ENCODE assay signal across 1 cellular context in genomic region chr4:150970685-150971151, GRCh38.
TF ChIP-seq lines count a peak whose summit lies in the region.

No MANE protein-coding gene starts in this region.

TF ChIP-seq in GM12878, 131 proteins besides CTCF, POLR2A, EP300 and RAD21 (continued from another document):
- TF ChIP-seq, protein P1, sequence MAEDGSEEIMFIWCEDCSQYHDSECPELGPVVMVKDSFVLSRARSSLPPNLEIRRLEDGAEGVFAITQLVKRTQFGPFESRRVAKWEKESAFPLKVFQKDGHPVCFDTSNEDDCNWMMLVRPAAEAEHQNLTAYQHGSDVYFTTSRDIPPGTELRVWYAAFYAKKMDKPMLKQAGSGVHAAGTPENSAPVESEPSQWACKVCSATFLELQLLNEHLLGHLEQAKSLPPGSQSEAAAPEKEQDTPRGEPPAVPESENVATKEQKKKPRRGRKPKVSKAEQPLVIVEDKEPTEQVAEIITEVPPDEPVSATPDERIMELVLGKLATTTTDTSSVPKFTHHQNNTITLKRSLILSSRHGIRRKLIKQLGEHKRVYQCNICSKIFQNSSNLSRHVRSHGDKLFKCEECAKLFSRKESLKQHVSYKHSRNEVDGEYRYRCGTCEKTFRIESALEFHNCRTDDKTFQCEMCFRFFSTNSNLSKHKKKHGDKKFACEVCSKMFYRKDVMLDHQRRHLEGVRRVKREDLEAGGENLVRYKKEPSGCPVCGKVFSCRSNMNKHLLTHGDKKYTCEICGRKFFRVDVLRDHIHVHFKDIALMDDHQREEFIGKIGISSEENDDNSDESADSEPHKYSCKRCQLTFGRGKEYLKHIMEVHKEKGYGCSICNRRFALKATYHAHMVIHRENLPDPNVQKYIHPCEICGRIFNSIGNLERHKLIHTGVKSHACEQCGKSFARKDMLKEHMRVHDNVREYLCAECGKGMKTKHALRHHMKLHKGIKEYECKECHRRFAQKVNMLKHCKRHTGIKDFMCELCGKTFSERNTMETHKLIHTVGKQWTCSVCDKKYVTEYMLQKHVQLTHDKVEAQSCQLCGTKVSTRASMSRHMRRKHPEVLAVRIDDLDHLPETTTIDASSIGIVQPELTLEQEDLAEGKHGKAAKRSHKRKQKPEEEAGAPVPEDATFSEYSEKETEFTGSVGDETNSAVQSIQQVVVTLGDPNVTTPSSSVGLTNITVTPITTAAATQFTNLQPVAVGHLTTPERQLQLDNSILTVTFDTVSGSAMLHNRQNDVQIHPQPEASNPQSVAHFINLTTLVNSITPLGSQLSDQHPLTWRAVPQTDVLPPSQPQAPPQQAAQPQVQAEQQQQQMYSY (CRISPR knock-in tag; IDR thresholded peaks at IDR 0.05), result no peak
- no peak for TF ChIP-seq ATF3 (IDR thresholded peaks at IDR 0.05; ENCODE audit: borderline replicate concordance, extremely low read depth, low read depth, low read length)
- TF ChIP-seq, protein P2, sequence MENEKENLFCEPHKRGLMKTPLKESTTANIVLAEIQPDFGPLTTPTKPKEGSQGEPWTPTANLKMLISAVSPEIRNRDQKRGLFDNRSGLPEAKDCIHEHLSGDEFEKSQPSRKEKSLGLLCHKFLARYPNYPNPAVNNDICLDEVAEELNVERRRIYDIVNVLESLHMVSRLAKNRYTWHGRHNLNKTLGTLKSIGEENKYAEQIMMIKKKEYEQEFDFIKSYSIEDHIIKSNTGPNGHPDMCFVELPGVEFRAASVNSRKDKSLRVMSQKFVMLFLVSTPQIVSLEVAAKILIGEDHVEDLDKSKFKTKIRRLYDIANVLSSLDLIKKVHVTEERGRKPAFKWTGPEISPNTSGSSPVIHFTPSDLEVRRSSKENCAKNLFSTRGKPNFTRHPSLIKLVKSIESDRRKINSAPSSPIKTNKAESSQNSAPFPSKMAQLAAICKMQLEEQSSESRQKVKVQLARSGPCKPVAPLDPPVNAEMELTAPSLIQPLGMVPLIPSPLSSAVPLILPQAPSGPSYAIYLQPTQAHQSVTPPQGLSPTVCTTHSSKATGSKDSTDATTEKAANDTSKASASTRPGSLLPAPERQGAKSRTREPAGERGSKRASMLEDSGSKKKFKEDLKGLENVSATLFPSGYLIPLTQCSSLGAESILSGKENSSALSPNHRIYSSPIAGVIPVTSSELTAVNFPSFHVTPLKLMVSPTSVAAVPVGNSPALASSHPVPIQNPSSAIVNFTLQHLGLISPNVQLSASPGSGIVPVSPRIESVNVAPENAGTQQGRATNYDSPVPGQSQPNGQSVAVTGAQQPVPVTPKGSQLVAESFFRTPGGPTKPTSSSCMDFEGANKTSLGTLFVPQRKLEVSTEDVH (IDR thresholded peaks at IDR 0.05; ENCODE audit: low read depth, partially characterized antibody), result no peak
- peak; percentile 76 for TF ChIP-seq NFIC (IDR thresholded peaks at IDR 0.05; ENCODE audit: low read depth, low read length)
- TF ChIP-seq CHD4 (IDR thresholded peaks at IDR 0.05), result no peak
- peak; percentile 96 for TF ChIP-seq SKIL (IDR thresholded peaks at IDR 0.05; ENCODE audit: low read depth, poor library complexity, severe bottlenecking)
- TF ChIP-seq HDGF (IDR thresholded peaks at IDR 0.05), result no peak
- TF ChIP-seq TCF12 (IDR thresholded peaks at IDR 0.05; ENCODE audit: low read depth, low read length), result no peak
- TF ChIP-seq SREBF2 (IDR thresholded peaks at IDR 0.05; ENCODE audit: low read length), result no peak
- no peak for TF ChIP-seq ZSCAN29 (IDR thresholded peaks at IDR 0.05)
- TF ChIP-seq, protein P3, sequence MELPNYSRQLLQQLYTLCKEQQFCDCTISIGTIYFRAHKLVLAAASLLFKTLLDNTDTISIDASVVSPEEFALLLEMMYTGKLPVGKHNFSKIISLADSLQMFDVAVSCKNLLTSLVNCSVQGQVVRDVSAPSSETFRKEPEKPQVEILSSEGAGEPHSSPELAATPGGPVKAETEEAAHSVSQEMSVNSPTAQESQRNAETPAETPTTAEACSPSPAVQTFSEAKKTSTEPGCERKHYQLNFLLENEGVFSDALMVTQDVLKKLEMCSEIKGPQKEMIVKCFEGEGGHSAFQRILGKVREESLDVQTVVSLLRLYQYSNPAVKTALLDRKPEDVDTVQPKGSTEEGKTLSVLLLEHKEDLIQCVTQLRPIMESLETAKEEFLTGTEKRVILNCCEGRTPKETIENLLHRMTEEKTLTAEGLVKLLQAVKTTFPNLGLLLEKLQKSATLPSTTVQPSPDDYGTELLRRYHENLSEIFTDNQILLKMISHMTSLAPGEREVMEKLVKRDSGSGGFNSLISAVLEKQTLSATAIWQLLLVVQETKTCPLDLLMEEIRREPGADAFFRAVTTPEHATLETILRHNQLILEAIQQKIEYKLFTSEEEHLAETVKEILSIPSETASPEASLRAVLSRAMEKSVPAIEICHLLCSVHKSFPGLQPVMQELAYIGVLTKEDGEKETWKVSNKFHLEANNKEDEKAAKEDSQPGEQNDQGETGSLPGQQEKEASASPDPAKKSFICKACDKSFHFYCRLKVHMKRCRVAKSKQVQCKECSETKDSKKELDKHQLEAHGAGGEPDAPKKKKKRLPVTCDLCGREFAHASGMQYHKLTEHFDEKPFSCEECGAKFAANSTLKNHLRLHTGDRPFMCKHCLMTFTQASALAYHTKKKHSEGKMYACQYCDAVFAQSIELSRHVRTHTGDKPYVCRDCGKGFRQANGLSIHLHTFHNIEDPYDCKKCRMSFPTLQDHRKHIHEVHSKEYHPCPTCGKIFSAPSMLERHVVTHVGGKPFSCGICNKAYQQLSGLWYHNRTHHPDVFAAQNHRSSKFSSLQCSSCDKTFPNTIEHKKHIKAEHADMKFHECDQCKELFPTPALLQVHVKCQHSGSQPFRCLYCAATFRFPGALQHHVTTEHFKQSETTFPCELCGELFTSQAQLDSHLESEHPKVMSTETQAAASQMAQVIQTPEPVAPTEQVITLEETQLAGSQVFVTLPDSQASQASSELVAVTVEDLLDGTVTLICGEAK (IDR thresholded peaks at IDR 0.05; ENCODE audit: borderline replicate concordance), result no peak
- TF ChIP-seq NRF1 (conservative IDR thresholded peaks at IDR 0.05; ENCODE audit: low read depth, low read length), result no peak
- TF ChIP-seq HDAC2 (IDR thresholded peaks at IDR 0.05), result no peak
- no peak for TF ChIP-seq SMARCA5 (IDR thresholded peaks at IDR 0.05)
- TF ChIP-seq, protein P4, sequence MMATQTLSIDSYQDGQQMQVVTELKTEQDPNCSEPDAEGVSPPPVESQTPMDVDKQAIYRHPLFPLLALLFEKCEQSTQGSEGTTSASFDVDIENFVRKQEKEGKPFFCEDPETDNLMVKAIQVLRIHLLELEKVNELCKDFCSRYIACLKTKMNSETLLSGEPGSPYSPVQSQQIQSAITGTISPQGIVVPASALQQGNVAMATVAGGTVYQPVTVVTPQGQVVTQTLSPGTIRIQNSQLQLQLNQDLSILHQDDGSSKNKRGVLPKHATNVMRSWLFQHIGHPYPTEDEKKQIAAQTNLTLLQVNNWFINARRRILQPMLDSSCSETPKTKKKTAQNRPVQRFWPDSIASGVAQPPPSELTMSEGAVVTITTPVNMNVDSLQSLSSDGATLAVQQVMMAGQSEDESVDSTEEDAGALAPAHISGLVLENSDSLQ (IDR thresholded peaks at IDR 0.05), result peak; percentile 17; the same call in 1 of the 2 replicates
- no peak for TF ChIP-seq RFX5 (IDR thresholded peaks at IDR 0.05; ENCODE audit: low read depth, low read length)
- TF ChIP-seq ZBTB4 (CRISPR knock-in tag; IDR thresholded peaks at IDR 0.05), result no peak
- TF ChIP-seq IKZF2 (IDR thresholded peaks at IDR 0.05), result no peak; a peak in 1 of 4 replicates
- TF ChIP-seq, protein P5, sequence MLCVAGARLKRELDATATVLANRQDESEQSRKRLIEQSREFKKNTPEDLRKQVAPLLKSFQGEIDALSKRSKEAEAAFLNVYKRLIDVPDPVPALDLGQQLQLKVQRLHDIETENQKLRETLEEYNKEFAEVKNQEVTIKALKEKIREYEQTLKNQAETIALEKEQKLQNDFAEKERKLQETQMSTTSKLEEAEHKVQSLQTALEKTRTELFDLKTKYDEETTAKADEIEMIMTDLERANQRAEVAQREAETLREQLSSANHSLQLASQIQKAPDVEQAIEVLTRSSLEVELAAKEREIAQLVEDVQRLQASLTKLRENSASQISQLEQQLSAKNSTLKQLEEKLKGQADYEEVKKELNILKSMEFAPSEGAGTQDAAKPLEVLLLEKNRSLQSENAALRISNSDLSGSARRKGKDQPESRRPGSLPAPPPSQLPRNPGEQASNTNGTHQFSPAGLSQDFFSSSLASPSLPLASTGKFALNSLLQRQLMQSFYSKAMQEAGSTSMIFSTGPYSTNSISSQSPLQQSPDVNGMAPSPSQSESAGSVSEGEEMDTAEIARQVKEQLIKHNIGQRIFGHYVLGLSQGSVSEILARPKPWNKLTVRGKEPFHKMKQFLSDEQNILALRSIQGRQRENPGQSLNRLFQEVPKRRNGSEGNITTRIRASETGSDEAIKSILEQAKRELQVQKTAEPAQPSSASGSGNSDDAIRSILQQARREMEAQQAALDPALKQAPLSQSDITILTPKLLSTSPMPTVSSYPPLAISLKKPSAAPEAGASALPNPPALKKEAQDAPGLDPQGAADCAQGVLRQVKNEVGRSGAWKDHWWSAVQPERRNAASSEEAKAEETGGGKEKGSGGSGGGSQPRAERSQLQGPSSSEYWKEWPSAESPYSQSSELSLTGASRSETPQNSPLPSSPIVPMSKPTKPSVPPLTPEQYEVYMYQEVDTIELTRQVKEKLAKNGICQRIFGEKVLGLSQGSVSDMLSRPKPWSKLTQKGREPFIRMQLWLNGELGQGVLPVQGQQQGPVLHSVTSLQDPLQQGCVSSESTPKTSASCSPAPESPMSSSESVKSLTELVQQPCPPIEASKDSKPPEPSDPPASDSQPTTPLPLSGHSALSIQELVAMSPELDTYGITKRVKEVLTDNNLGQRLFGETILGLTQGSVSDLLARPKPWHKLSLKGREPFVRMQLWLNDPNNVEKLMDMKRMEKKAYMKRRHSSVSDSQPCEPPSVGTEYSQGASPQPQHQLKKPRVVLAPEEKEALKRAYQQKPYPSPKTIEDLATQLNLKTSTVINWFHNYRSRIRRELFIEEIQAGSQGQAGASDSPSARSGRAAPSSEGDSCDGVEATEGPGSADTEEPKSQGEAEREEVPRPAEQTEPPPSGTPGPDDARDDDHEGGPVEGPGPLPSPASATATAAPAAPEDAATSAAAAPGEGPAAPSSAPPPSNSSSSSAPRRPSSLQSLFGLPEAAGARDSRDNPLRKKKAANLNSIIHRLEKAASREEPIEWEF (IDR thresholded peaks at IDR 0.05; ENCODE audit: insufficient replicate concordance, low read depth, low read length), result no peak
- TF ChIP-seq CEBPB (IDR thresholded peaks at IDR 0.05; ENCODE audit: borderline replicate concordance in 1 of 2, low read depth in 2 of 2, low read length in 2 of 2), result no peak
- TF ChIP-seq BACH1 (IDR thresholded peaks at IDR 0.05; ENCODE audit: borderline replicate concordance), result no peak
- TF ChIP-seq E2F4 (IDR thresholded peaks at IDR 0.05; ENCODE audit: low read depth, low read length), result no peak
- no peak for TF ChIP-seq NR2C2 (IDR thresholded peaks at IDR 0.05; ENCODE audit: borderline replicate concordance, control insufficient read depth, insufficient read length, low read depth)
